Comparison of ENCODE assay signal across 9 cellular contexts in genomic region chr6:123415844-123416468, GRCh38.
DNase-seq lines count a peak whose midpoint lies in the region; ATAC-seq lines count a peak whose summit lies in the region.
"Had no signal": no experiment of that assay in that cellular context is flagged by ENCODE, and none has a peak within 500 bp of the region (broad histone marks: within the 10 kb centered on the region; RNA-seq: fewer than 3 reads in every experiment).

No MANE protein-coding gene starts in this region.

- H3K36me3 Mint-ChIP-seq in activated naive CD4-positive, alpha-beta T cell treated with anti-CD3 and anti-CD28 coated beads, Interleukin-2, amount 10 ng/mL, durations not matched to agents 7 days and 5 days: no peaks in the 10 kb centered on the region

- CTCF ChIA-PET in activated naive CD4-positive, alpha-beta T cell treated with anti-CD3 and anti-CD28 coated beads, Interleukin-2, amount 10 ng/mL, durations not matched to agents 7 days and 5 days (lab: Charles Lee): interaction anchor here (0.6 to 3.5 kb wide), 2 partner anchors 299 to 459 kb away, joined by 3 to 13 read pairs; no protein-coding TSS in a partner anchor

- intact Hi-C loops in left cardiac atrium (cut with DNase I) (loop anchor here (2.0 to 5.0 kb wide), 2 partner anchors 299 to 301 kb away; no protein-coding TSS in a partner anchor), sciatic nerve (cut with DNase I) (loop anchor here (5.0 kb wide), 1 partner anchor 301 kb away; no protein-coding TSS in a partner anchor)

- H3K4me3 Mint-ChIP-seq in activated naive CD4-positive, alpha-beta T cell treated with anti-CD3 and anti-CD28 coated beads, Interleukin-2, amount 10 ng/mL, durations not matched to agents 7 days and 5 days: no peak overlapping the region
- H3K4me3 Mint-ChIP-seq: central memory CD8-positive, alpha-beta T cell had no signal

- no peak overlapping the region for H3K27ac Mint-ChIP-seq in activated naive CD4-positive, alpha-beta T cell treated with anti-CD3 and anti-CD28 coated beads, Interleukin-2, amount 10 ng/mL, durations not matched to agents 7 days and 5 days

- H3K9me3 Mint-ChIP-seq in activated naive CD4-positive, alpha-beta T cell treated with anti-CD3 and anti-CD28 coated beads, Interleukin-2, amount 10 ng/mL, durations not matched to agents 7 days and 5 days: no peaks in the 10 kb centered on the region

- no peaks in the 10 kb centered on the region for H3K4me1 Mint-ChIP-seq in activated naive CD4-positive, alpha-beta T cell treated with anti-CD3 and anti-CD28 coated beads, Interleukin-2, amount 10 ng/mL, durations not matched to agents 7 days and 5 days
- H3K4me1 Mint-ChIP-seq: central memory CD8-positive, alpha-beta T cell had no signal

- in situ Hi-C loops in G401 (cut with HindIII; ENCODE audit: low sequenced_read_pairs): no loop called here

- no peaks in the 10 kb centered on the region for H3K27me3 Mint-ChIP-seq in activated naive CD4-positive, alpha-beta T cell treated with anti-CD3 and anti-CD28 coated beads, Interleukin-2, amount 10 ng/mL, durations not matched to agents 7 days and 5 days
- H3K27me3 Mint-ChIP-seq: central memory CD8-positive, alpha-beta T cell had no signal

- ATAC-seq in GM21367 (IDR thresholded peaks at IDR 0.05; ENCODE audit: unreplicated experiment) (peak; percentile 93), HG03521 (IDR thresholded peaks at IDR 0.05; ENCODE audit: unreplicated experiment) (peak; percentile 85), left cardiac atrium (peak; percentile 46 to 76), sciatic nerve (peak; percentile 69)
- no peak for ATAC-seq in activated CD4-positive, CD25-positive, alpha-beta regulatory T cell treated with anti-CD3 and anti-CD28 coated beads, Interleukin-2, amount 50 U/mL, for 24 hours

- peak; percentile 76 for DNase-seq in G401 (ENCODE audit: low spot score)
- DNase-seq in NCI-H526 (lab: John Stamatoyannopoulos, UW): peak; percentile 55 to 86
- DNase-seq in activated naive CD4-positive, alpha-beta T cell treated with anti-CD3 and anti-CD28 coated beads, Interleukin-2, amount 10 ng/mL, durations not matched to agents 7 days and 5 days: peak; percentile 52
- DNase-seq in left cardiac atrium: peak; percentile 44
- DNase-seq in sciatic nerve (ENCODE audit: low spot score): peak; percentile 77

Comparison
In these comparisons a context has a peak if more than half of its experiments do, and no peak if none do; other contexts are left out.
1. ATAC-seq: peak in GM21367 (single experiment), HG03521 (single experiment), left cardiac atrium (2 of 2) and sciatic nerve (single experiment); none in activated CD4-positive, CD25-positive, alpha-beta regulatory T cell treated with anti-CD3 and anti-CD28 coated beads, Interleukin-2, amount 50 U/mL, for 24 hours (0 of 2).
2. Peak in every context shown above with its lines, with median percentiles within 50 percentile points of each other: DNase-seq.